Comparison of ENCODE assay signal across 10 cellular contexts in the genomic region with DNA sequence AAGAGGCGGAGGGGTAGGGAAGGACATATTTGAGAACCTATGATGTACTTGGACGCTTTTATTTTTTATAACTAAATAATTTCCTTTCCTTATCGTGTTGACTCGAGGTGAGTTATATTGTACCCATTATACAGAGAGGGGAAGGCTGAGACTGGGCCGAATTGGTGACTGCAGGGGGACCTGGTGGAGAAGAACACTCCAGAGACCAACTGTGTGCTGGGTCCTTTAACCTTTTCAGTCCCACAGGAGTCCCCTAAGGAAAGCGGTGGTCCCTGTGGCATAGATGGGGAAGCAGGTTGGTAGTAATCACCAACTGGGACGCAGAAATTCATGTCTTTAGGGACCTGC. TPM values are rescaled to one million over a fixed set of nuclear protein-coding genes. Genes with fewer than 3 reads are reported as not detected.
A peak's percentile ranks its signal among the peaks of the same experiment; 100 is the strongest.
DNase-seq lines count a peak whose midpoint lies in the region; ATAC-seq and TF ChIP-seq lines count a peak whose summit lies in the region.
"Had no signal": no experiment of that assay in that cellular context is flagged by ENCODE, and none has a peak within 500 bp of the region (broad histone marks: within the 10 kb centered on the region; RNA-seq: fewer than 3 reads in every experiment).

No MANE protein-coding gene starts in this region.

- H2BK5ac ChIP-seq in trophoblast cell (ENCODE audit: low read depth, low read length, poor library complexity) = no peak overlapping the region

- no peak overlapping the region for H4K12ac ChIP-seq in trophoblast cell (ENCODE audit: low read depth, low read length)

- no peak overlapping the region for H3K4ac ChIP-seq in trophoblast cell (ENCODE audit: low read depth, low read length)

- no peak overlapping the region for H2BK12ac ChIP-seq in trophoblast cell (ENCODE audit: low read length)

- H3K36me3 ChIP-seq in left ventricle myocardium inferior (no peaks in the 10 kb centered on the region), iPS DF 6.9 (ENCODE audit: control insufficient read depth, insufficient read depth, low read length) (no peaks in the 10 kb centered on the region), trophoblast cell (ENCODE audit: control insufficient read depth in 1 of 2, insufficient read depth in 2 of 2, low read length in 2 of 2) (no peaks in the 10 kb centered on the region)

- H3K4me1 ChIP-seq in left ventricle myocardium inferior (peaks cover 46% of the 10 kb centered on the region), iPS DF 6.9 (ENCODE audit: control insufficient read depth, insufficient read depth, low read length) (no peaks in the 10 kb centered on the region), trophoblast cell (ENCODE audit: control insufficient read depth in 1 of 2, insufficient read depth in 2 of 2, low read length in 2 of 2) (peaks cover 3 to 19% of the 10 kb centered on the region in 2 experiments)

- H3K4me3 ChIP-seq in left ventricle myocardium inferior = peak overlapping the region; percentile 75
- H3K4me3 ChIP-seq in iPS DF 6.9 (ENCODE audit: low read length) = peak overlapping the region; percentile 49; the same call in 1 of the 2 replicates
- H3K4me3 ChIP-seq in trophoblast cell (ENCODE audit: low read depth, low read length) = peak overlapping the region; percentile 77

- DNase-seq in left ventricle myocardium inferior (no peak), Right ventricle myocardium superior (no peak), iPS DF 6.9 (ENCODE audit: low read depth, low spot score) (no peak), trophoblast cell (no peak), GM03348 (ENCODE audit: low spot score) (no peak), dermis blood vessel endothelial cell (no peak), cerebellar nuclear complex (lab: John Stamatoyannopoulos, UW) (no peak)
- DNase-seq: NCI-H2081 treated with DMSO at 0.1 percent for 48 hours; NK-92 treated with Interleukin-12 subunit alpha and Interleukin-12 subunit beta, amount 100 ng/mL, for 24 hours had no signal

- peak overlapping the region; percentile 91 for H3K27ac ChIP-seq in left ventricle myocardium inferior (replicated peaks)
- no peak overlapping the region for H3K27ac ChIP-seq in iPS DF 6.9 (ENCODE audit: low read length)
- H3K27ac ChIP-seq in trophoblast cell (ENCODE audit: low read depth, low read length) = no peak overlapping the region

- H4K91ac ChIP-seq in trophoblast cell (ENCODE audit: low read depth, low read length) = peak overlapping the region; percentile 31

- intact Hi-C loops in left ventricle myocardium inferior (cut with micrococcal nuclease) = no loop called here
- intact Hi-C loops in Right ventricle myocardium superior (cut with DNase I) = no loop called here

- no peak for TF ChIP-seq CTCF in left ventricle myocardium inferior (IDR thresholded peaks at IDR 0.05; ENCODE audit: borderline replicate concordance)

- WGBS in iPS DF 6.9 (ENCODE audit: insufficient coverage, insufficient read length) = no CpG with 5 or more reads among the region's 7 CpGs
- WGBS in trophoblast cell (ENCODE audit: extremely low coverage, insufficient coverage, insufficient read length) = no CpG with 5 or more reads among the region's 7 CpGs

- H3K18ac ChIP-seq in trophoblast cell (ENCODE audit: low read length) = no peak overlapping the region

- H2AK5ac ChIP-seq in trophoblast cell (ENCODE audit: low read length) = no peak overlapping the region

- no peak overlapping the region for H2AFZ ChIP-seq in trophoblast cell (ENCODE audit: insufficient read depth, low read length, poor library complexity)

- H3K9ac ChIP-seq in trophoblast cell (ENCODE audit: low read length) = no peak overlapping the region

- no peaks in the 10 kb centered on the region for H3K9me3 ChIP-seq in left ventricle myocardium inferior (replicated peaks)
- peaks cover 3% of the 10 kb centered on the region; the same call in 1 of the 2 replicates for H3K9me3 ChIP-seq in iPS DF 6.9 (ENCODE audit: control insufficient read depth, insufficient read depth, low read length)
- H3K9me3 ChIP-seq in trophoblast cell (ENCODE audit: insufficient read depth, low read depth, low read length) = no peaks in the 10 kb centered on the region

- peaks cover 2% of the 10 kb centered on the region for H3K79me2 ChIP-seq in trophoblast cell (ENCODE audit: control insufficient read depth, insufficient read depth, low read length, poor library complexity)

- ATAC-seq in Right ventricle myocardium superior (ENCODE audit: poor library complexity) (no peak), HG02610 (IDR thresholded peaks at IDR 0.05; ENCODE audit: unreplicated experiment) (no peak)

- peaks cover 61% of the 10 kb centered on the region for H3K27me3 ChIP-seq in left ventricle myocardium inferior (ENCODE audit: low read depth)
- no peaks in the 10 kb centered on the region for H3K27me3 ChIP-seq in iPS DF 6.9 (ENCODE audit: control insufficient read depth, insufficient read depth, low read length)
- H3K27me3 ChIP-seq in trophoblast cell (ENCODE audit: insufficient read depth, low read length) = no peaks in the 10 kb centered on the region

- no peak overlapping the region for H4K8ac ChIP-seq in trophoblast cell (ENCODE audit: low read depth, low read length)

- H3K14ac ChIP-seq in trophoblast cell (ENCODE audit: low read length) = no peak overlapping the region

- H3K23ac ChIP-seq in trophoblast cell (ENCODE audit: low read length) = no peak overlapping the region

- peak overlapping the region; percentile 81 for H3K4me2 ChIP-seq in trophoblast cell (ENCODE audit: low read length)

- H2BK120ac ChIP-seq in trophoblast cell (ENCODE audit: insufficient read depth, low read length, poor library complexity) = no peak overlapping the region

- H3K79me1 ChIP-seq in trophoblast cell (ENCODE audit: low read length) = no peaks in the 10 kb centered on the region

RNA-seq across cellular contexts. Expression of gene MYH14, which starts 0.6 kb away (rescaled TPM):
- total RNA-seq in left ventricle myocardium inferior = 115 TPM
- 121 TPM for total RNA-seq in Right ventricle myocardium superior
- polyA plus RNA-seq in trophoblast cell (2013) = 16.6 and 17.7 TPM in 2 replicates
- 0.17 and 0.28 TPM in 2 replicates for total RNA-seq in dermis blood vessel endothelial cell

RNA-seq across cellular contexts. Expression of gene IZUMO2, which starts 41.0 kb away (rescaled TPM):
- total RNA-seq in left ventricle myocardium inferior (not detected), Right ventricle myocardium superior (not detected), dermis blood vessel endothelial cell (not detected in 2 replicates)
- polyA plus RNA-seq in trophoblast cell (2013) = not detected in 2 replicates

Comparison
In these comparisons a context has a peak if more than half of its experiments do, and no peak if none do; other contexts are left out.
1. RNA of gene MYH14, which starts 0.6 kb away (total RNA-seq): 121 TPM in Right ventricle myocardium superior (single experiment) and 115 TPM in left ventricle myocardium inferior (single experiment); 0.17 to 0.28 TPM in dermis blood vessel endothelial cell; every median in the first group is over 10 times any median in the second.
2. Peak in every context shown above with its lines, with median percentiles within 50 percentile points of each other: H3K4me3 ChIP-seq.